In genomic region chr4:24701683-24702082, GRCh38 we compare ENCODE assay signal across 24 cellular contexts.
"Had no signal": no experiment of that assay in that cellular context is flagged by ENCODE, and none has a peak within 500 bp of the region (broad histone marks: within the 10 kb centered on the region; RNA-seq: fewer than 3 reads in every experiment).

No MANE protein-coding gene starts in this region.

- H3K27me3 ChIP-seq: ascending aorta, body of pancreas had no signal

- H3K9me3 ChIP-seq: ascending aorta, body of pancreas had no signal

- H3K4me1 ChIP-seq: ascending aorta, body of pancreas had no signal

- H3K27me3 Mint-ChIP-seq: activated CD4-positive, alpha-beta T cell treated with anti-CD3 and anti-CD28 coated beads, Interleukin-2, amount 10 ng/mL, durations not matched to agents 7 days and 5 days had no signal

- H3K27ac Mint-ChIP-seq: activated B cell treated with CpG ODN at 0.5 μM for 24 hours; activated CD4-positive, alpha-beta memory T cell treated with anti-CD3 and anti-CD28 coated beads for 36 hours; activated CD4-positive, alpha-beta T cell treated with anti-CD3 and anti-CD28 coated beads, Interleukin-2, amount 10 ng/mL, durations not matched to agents 7 days and 5 days; activated naive CD4-positive, alpha-beta T cell treated with anti-CD3 and anti-CD28 coated beads, Interleukin-2, amount 50 U/mL, for 72 hours; activated naive CD8-positive, alpha-beta T cell treated with anti-CD3 and anti-CD28 coated beads, Interleukin-2, amount 50 U/mL, for 24 hours; T-helper 17 cell had no signal

- H3K4me1 Mint-ChIP-seq: activated B cell treated with CpG ODN at 0.5 μM for 24 hours; activated CD4-positive, alpha-beta T cell treated with anti-CD3 and anti-CD28 coated beads, Interleukin-2, amount 10 ng/mL, durations not matched to agents 7 days and 5 days; activated naive CD8-positive, alpha-beta T cell treated with anti-CD3 and anti-CD28 coated beads, Interleukin-2, amount 50 U/mL, for 24 hours; T-helper 17 cell had no signal

- FAIRE-seq: TTC549 had no signal

- H3K9me3 Mint-ChIP-seq: activated B cell treated with CpG ODN at 0.5 μM for 24 hours; activated CD4-positive, alpha-beta memory T cell treated with anti-CD3 and anti-CD28 coated beads for 36 hours; activated CD4-positive, alpha-beta T cell treated with anti-CD3 and anti-CD28 coated beads, Interleukin-2, amount 10 ng/mL, durations not matched to agents 7 days and 5 days; activated naive CD4-positive, alpha-beta T cell treated with anti-CD3 and anti-CD28 coated beads, Interleukin-2, amount 50 U/mL, for 72 hours; activated T-cell treated with anti-CD3 and anti-CD28 coated beads, Interleukin-2, amount 50 U/mL, for 4 hours had no signal

- ATAC-seq: activated naive CD4-positive, alpha-beta T cell treated with anti-CD3 and anti-CD28 coated beads, Interleukin-2, amount 50 U/mL, for 72 hours; activated naive CD8-positive, alpha-beta T cell treated with anti-CD3 and anti-CD28 coated beads, Interleukin-2, amount 50 U/mL, for 24 hours; activated T-cell treated with anti-CD3 and anti-CD28 coated beads, Interleukin-2, amount 50 U/mL, for 4 hours; body of pancreas; T-helper 17 cell had no signal

- H3K4me3 ChIP-seq: ascending aorta, body of pancreas, PC-9 had no signal

- H3K36me3 Mint-ChIP-seq: activated CD4-positive, alpha-beta memory T cell treated with anti-CD3 and anti-CD28 coated beads for 36 hours; activated naive CD4-positive, alpha-beta T cell treated with anti-CD3 and anti-CD28 coated beads, Interleukin-2, amount 50 U/mL, for 72 hours had no signal

- H3K36me3 ChIP-seq: ascending aorta had no signal

- H3K4me3 Mint-ChIP-seq: activated B cell treated with CpG ODN at 0.5 μM for 24 hours; activated CD4-positive, alpha-beta memory T cell treated with anti-CD3 and anti-CD28 coated beads for 36 hours; activated CD4-positive, alpha-beta T cell treated with anti-CD3 and anti-CD28 coated beads, Interleukin-2, amount 10 ng/mL, durations not matched to agents 7 days and 5 days; activated naive CD8-positive, alpha-beta T cell treated with anti-CD3 and anti-CD28 coated beads, Interleukin-2, amount 50 U/mL, for 24 hours; activated T-cell treated with anti-CD3 and anti-CD28 coated beads, Interleukin-2, amount 50 U/mL, for 4 hours; T-helper 17 cell had no signal

- H2AFZ ChIP-seq: PC-9 had no signal

- H3K9ac ChIP-seq: KMS-11 had no signal

- DNase-seq: activated B cell treated with CpG ODN at 0.5 μM for 24 hours; activated CD4-positive, alpha-beta memory T cell treated with anti-CD3 and anti-CD28 coated beads for 36 hours; activated CD4-positive, alpha-beta T cell treated with anti-CD3 and anti-CD28 coated beads, Interleukin-2, amount 10 ng/mL, durations not matched to agents 7 days and 5 days; activated CD8-positive, alpha-beta memory T cell treated with anti-CD3 and anti-CD28 coated beads for 24 hours; activated effector memory CD4-positive, alpha-beta T cell treated with anti-CD3 and anti-CD28 coated beads, Interleukin-2, amount 50 U/mL, for 16 hours; activated naive CD4-positive, alpha-beta T cell treated with Interleukin-2 at 50 U/mL for 16 hours; activated naive CD8-positive, alpha-beta T cell treated with anti-CD3 and anti-CD28 coated beads, Interleukin-2, amount 50 U/mL, for 24 hours; activated T-cell treated with anti-CD3 and anti-CD28 coated beads, Interleukin-2, amount 50 U/mL, for 4 hours; amniotic stem cell; body of pancreas; MM.1S; NCI-H1105; NCI-H1436 treated with DMSO at 0.1 percent for 48 hours; NCI-H187; NCI-H2081; NCI-H524; PC-9; SIG-M5; T-helper 17 cell; T1000 had no signal

- H3K4me2 ChIP-seq: KMS-11, PC-9 had no signal

- H3K27ac ChIP-seq: ascending aorta, body of pancreas, KMS-11, PC-9 had no signal
